ENCODE assay signal across 1 cellular context in the genomic region with DNA sequence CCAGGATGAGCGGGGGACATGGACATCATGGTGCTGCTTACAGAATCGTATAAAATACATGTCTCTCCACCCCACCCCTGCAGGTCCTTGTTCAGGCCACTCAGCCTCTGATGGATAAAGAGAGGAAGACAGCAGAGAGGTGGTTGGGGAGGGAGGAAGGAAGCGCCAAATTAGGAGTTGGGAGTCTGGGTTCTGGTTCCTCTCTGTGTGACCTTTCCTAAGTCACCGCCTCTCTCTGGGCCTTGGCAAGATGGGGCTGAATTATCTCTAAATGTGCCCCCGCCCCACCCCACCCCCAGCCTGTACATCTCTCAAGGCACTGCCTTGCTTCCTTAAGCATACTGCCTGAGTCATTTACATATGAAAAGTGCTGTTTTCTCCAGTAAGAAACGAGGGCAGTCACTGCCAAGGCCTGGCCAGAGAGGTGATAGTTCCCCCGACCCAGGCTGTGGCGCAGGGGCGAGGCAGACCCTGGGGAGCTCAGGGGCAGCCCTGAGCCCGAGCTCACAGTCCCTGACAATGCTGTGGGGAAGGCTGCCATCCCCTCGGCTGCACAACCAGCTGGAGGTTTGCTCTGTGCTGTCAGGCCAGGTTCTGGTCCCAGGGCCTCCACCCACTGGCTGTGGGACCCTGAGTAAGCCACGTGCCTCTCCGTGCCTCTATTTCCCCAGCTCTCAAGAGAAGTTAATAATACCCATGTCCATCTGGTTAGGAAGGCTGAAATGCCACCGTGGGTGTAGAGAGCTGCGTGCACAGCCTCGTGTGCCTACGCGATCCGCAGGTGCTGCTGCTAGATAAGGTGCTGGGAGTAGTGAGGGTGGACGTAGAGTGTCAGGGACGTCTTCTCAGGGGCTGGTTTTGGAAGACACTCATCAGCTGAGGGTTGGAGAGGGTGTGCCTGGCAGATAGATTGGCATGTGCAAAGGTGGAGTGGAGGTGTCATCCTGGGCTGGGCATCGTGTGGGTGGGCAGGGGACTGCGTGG.
TF ChIP-seq lines count a peak whose summit lies in the region.

No MANE protein-coding gene starts in this region.

TF ChIP-seq in GM23338, 12 proteins besides CTCF, POLR2A, EP300 and RAD21 (continued from another document):
- TF ChIP-seq, protein P1, sequence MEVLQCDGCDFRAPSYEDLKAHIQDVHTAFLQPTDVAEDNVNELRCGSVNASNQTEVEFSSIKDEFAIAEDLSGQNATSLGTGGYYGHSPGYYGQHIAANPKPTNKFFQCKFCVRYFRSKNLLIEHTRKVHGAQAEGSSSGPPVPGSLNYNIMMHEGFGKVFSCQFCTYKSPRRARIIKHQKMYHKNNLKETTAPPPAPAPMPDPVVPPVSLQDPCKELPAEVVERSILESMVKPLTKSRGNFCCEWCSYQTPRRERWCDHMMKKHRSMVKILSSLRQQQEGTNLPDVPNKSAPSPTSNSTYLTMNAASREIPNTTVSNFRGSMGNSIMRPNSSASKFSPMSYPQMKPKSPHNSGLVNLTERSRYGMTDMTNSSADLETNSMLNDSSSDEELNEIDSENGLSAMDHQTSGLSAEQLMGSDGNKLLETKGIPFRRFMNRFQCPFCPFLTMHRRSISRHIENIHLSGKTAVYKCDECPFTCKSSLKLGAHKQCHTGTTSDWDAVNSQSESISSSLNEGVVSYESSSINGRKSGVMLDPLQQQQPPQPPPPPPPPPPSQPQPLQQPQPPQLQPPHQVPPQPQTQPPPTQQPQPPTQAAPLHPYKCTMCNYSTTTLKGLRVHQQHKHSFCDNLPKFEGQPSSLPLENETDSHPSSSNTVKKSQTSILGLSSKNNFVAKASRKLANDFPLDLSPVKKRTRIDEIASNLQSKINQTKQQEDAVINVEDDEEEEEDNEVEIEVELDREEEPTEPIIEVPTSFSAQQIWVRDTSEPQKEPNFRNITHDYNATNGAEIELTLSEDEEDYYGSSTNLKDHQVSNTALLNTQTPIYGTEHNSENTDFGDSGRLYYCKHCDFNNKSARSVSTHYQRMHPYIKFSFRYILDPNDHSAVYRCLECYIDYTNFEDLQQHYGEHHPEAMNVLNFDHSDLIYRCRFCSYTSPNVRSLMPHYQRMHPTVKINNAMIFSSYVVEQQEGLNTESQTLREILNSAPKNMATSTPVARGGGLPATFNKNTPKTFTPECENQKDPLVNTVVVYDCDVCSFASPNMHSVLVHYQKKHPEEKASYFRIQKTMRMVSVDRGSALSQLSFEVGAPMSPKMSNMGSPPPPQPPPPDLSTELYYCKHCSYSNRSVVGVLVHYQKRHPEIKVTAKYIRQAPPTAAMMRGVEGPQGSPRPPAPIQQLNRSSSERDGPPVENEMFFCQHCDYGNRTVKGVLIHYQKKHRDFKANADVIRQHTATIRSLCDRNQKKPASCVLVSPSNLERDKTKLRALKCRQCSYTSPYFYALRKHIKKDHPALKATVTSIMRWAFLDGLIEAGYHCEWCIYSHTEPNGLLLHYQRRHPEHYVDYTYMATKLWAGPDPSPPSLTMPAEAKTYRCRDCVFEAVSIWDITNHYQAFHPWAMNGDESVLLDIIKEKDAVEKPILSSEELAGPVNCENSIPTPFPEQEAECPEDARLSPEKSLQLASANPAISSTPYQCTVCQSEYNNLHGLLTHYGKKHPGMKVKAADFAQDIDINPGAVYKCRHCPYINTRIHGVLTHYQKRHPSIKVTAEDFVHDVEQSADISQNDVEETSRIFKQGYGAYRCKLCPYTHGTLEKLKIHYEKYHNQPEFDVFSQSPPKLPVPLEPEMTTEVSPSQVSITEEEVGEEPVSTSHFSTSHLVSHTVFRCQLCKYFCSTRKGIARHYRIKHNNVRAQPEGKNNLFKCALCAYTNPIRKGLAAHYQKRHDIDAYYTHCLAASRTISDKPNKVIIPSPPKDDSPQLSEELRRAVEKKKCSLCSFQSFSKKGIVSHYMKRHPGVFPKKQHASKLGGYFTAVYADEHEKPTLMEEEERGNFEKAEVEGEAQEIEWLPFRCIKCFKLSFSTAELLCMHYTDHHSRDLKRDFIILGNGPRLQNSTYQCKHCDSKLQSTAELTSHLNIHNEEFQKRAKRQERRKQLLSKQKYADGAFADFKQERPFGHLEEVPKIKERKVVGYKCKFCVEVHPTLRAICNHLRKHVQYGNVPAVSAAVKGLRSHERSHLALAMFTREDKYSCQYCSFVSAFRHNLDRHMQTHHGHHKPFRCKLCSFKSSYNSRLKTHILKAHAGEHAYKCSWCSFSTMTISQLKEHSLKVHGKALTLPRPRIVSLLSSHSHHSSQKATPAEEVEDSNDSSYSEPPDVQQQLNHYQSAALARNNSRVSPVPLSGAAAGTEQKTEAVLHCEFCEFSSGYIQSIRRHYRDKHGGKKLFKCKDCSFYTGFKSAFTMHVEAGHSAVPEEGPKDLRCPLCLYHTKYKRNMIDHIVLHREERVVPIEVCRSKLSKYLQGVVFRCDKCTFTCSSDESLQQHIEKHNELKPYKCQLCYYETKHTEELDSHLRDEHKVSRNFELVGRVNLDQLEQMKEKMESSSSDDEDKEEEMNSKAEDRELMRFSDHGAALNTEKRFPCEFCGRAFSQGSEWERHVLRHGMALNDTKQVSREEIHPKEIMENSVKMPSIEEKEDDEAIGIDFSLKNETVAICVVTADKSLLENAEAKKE (CRISPR knock-in tag; IDR thresholded peaks at IDR 0.05): no peak
- TF ChIP-seq EZH2phosphoT487 (IDR thresholded peaks at IDR 0.05; ENCODE audit: unreplicated experiment): no peak
- TF ChIP-seq JUNB (IDR thresholded peaks at IDR 0.05; ENCODE audit: unreplicated experiment): no peak
- TF ChIP-seq STAT1 (IDR thresholded peaks at IDR 0.05; ENCODE audit: unreplicated experiment): no peak
- no peak for TF ChIP-seq CREB1 (CRISPR knock-in tag; IDR thresholded peaks at IDR 0.05; ENCODE audit: low read depth)
